Comparison of ENCODE assay signal across 1 cellular context in the genomic region with DNA sequence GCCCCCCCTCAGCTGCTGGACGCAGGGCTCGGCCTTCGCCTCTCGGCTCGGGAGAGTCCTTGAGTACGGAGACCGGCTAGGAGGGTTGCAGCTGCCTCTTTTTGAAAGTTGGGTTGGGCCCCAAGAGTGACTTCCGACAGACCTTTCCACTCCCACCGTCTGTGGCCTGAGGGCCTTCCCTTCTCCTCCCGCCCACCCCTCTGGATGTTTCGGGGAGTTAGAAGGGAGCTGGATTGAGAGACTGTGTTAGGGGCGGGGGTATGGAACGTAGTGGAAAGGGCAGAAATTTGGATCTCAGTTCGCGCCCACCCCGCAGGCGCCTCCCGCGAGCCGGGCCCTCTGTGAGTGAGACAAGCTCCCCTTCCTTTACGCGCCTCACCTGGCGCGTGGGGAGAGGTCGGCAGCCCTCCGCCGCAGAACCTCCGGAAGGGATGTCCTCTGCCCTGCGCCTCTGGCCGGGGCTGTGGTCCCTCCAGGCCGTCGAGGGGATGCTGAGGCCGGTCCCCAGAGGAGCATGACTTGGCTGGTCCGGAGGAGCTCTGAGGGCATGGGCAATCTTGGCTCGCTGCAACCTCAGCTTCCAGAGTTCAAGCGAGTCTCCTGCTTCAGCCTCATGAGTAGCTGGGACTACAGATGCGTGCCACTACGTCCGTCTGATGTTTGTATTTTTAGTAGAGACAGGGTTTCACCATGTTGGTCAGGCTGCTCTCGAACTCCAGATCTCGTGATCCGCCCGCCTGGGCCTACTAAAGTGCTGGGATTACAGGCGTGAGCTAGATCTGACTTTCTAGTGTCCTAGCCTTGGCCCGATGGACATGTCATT.
TF ChIP-seq lines count a peak whose summit lies in the region.

No MANE protein-coding gene starts in this region.

TF ChIP-seq in endothelial cell of umbilical vein, 7 proteins besides CTCF, POLR2A, EP300 and RAD21:
- TF ChIP-seq FOS (IDR thresholded peaks at IDR 0.05; ENCODE audit: borderline replicate concordance, insufficient read depth, low read length) (no peak), POLR2AphosphoS5 (IDR thresholded peaks at IDR 0.05; ENCODE audit: insufficient read depth, low read depth, low read length) (no peak)
